Comparison of ENCODE assay signal across 8 cellular contexts in the genomic region with DNA sequence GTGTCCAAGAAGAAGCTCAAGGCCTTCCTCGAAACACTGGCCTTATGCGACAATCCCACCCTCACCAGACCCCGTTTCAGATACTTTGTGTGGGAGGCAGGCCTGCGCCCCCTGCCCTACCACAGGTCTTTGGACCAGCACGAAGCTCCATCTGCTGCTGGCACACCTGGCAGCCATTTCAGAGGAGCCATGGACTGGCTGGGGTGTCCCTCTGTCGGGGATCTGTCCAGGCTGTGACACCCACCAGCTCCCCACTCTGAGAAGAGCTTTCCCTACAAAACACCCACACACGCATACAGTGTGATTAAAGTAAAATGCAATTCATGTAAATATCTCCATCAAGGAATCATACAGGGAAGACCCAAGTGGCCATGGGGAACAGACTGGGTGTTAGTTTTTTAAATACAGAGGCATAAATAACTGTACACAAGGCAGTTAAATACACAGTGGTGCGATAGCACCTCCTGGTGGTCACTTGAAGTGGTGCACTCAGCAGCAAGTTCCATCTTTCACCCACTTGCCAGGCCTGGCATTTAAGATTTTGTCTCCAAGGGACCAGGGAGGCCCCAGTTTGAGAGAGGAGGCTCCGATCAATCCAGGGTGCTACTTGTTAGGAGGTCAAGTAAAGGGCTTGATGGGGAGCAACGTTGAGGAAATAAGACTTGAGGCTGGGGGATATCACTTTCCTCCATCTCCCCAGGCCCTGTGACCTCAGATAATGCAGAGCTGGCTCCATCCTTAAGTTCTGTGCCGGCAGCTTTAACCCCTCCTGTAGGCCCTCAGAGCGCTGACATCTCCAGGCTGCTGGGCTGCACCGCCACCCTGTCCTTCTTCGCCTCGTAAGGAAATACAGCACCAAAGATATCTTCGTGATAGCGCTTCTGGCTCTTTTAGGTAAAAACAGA. TPM values are rescaled to one million over a fixed set of nuclear protein-coding genes. Genes with fewer than 3 reads are reported as not detected.
DNase-seq lines count a peak whose midpoint lies in the region; ATAC-seq and TF ChIP-seq lines count a peak whose summit lies in the region.

No MANE protein-coding gene starts in this region.

- H3K9ac ChIP-seq in neuronal stem cell (ENCODE audit: low read depth, low read length, poor library complexity), result no peak overlapping the region

- no CpG with 5 or more reads among the region's 17 CpGs for WGBS in neuronal stem cell (ENCODE audit: extremely low coverage in 2 of 2, insufficient read length in 2 of 2, insufficient replicate concordance in 1 of 2), 2 donors
- WGBS in upper lobe of left lung, 2 donors, result 75 to 82% methylated on average over 14 to 17 of the region's 17 CpGs

- H3K4me1 ChIP-seq in neuronal stem cell (ENCODE audit: control insufficient read depth in 2 of 2, insufficient read depth in 1 of 2, low read depth in 1 of 2, low read length in 2 of 2) (peaks cover 0 to 1% of the 10 kb centered on the region in 2 donors), upper lobe of left lung (no peaks in the 10 kb centered on the region)

- no peak overlapping the region for H3K4ac ChIP-seq in neuronal stem cell (ENCODE audit: low read length)

- H3K27ac ChIP-seq in neuronal stem cell (replicated peaks; ENCODE audit: low read length) (no peak overlapping the region), upper lobe of left lung (no peak overlapping the region)

- H4K8ac ChIP-seq in neuronal stem cell (ENCODE audit: low read depth, low read length), result peak overlapping the region; percentile 83

- DNase-seq in NCI-H2196 (lab: John Stamatoyannopoulos, UW; ENCODE audit: unreplicated experiment), result peak; percentile 17
- no peak for DNase-seq in NCI-H2196 treated with DMSO at 0.1 percent for 48 hours (lab: John Stamatoyannopoulos, UW; ENCODE audit: unreplicated experiment)
- DNase-seq in NCI-H1092 (lab: John Stamatoyannopoulos, UW), result peak; percentile 5
- DNase-seq in activated CD8-positive, alpha-beta memory T cell treated with anti-CD3 and anti-CD28 coated beads for 24 hours, result peak; percentile 75
- DNase-seq in erythroblast (lab: John Stamatoyannopoulos, UW), result peak; percentile 66 to 81
- peak; percentile 54 for DNase-seq in neuronal stem cell (ENCODE audit: low spot score)
- peak in 1 of 2 donors; percentile 48 for DNase-seq in upper lobe of left lung

- no peak overlapping the region for H2BK5ac ChIP-seq in neuronal stem cell (ENCODE audit: low read length)

- H2BK12ac ChIP-seq in neuronal stem cell (ENCODE audit: low read length), result no peak overlapping the region

- H3K36me3 ChIP-seq in neuronal stem cell (replicated peaks in 1 of 2; ENCODE audit: control insufficient read depth in 2 of 2, insufficient read depth in 2 of 2, low read length in 2 of 2) (no peaks in the 10 kb centered on the region), upper lobe of left lung (no peaks in the 10 kb centered on the region)

- no peak overlapping the region for H4K91ac ChIP-seq in neuronal stem cell (ENCODE audit: low read depth, low read length, poor library complexity)

- no peak overlapping the region for H2BK120ac ChIP-seq in neuronal stem cell (ENCODE audit: low read depth, low read length)

- peak overlapping the region; percentile 44 for H3K14ac ChIP-seq in neuronal stem cell (ENCODE audit: low read length)

- TF ChIP-seq CTCF in upper lobe of left lung (IDR thresholded peaks at IDR 0.05), result peak; percentile 75 to 88 (median 84)

- H2AK5ac ChIP-seq in neuronal stem cell (ENCODE audit: low read depth, low read length), result no peak overlapping the region

- no peak overlapping the region for H3K18ac ChIP-seq in neuronal stem cell (ENCODE audit: low read length)

- no peaks in the 10 kb centered on the region for H3K27me3 ChIP-seq in neuronal stem cell (ENCODE audit: control insufficient read depth in 3 of 3, insufficient read depth in 3 of 3, low read depth in 1 of 3, low read length in 3 of 3)
- no peaks in the 10 kb centered on the region for H3K27me3 ChIP-seq in upper lobe of left lung

- no peak overlapping the region for H2BK15ac ChIP-seq in neuronal stem cell (ENCODE audit: low read length)

- ATAC-seq in upper lobe of left lung (ENCODE audit: low FRiP score in 2 of 2) (peak in 1 of 2 donors; percentile 56), HG02885 (IDR thresholded peaks at IDR 0.05; ENCODE audit: poor library complexity, unreplicated experiment) (no peak)

- TF ChIP-seq EP300 in upper lobe of left lung (IDR thresholded peaks at IDR 0.05), result no peak

- TF ChIP-seq POLR2A in erythroblast (IDR thresholded peaks at IDR 0.05; ENCODE audit: low read length) (no peak), upper lobe of left lung (IDR thresholded peaks at IDR 0.05) (no peak)

- no peak overlapping the region for H2AFZ ChIP-seq in neuronal stem cell (ENCODE audit: low read length)

- no peak overlapping the region for H3K4me3 ChIP-seq in neuronal stem cell (ENCODE audit: low read length in 2 of 2)
- no peak overlapping the region for H3K4me3 ChIP-seq in upper lobe of left lung

- H3K9me3 ChIP-seq in neuronal stem cell (replicated peaks in 1 of 2; ENCODE audit: control insufficient read depth in 2 of 2, insufficient read depth in 1 of 2, low read depth in 1 of 2, low read length in 2 of 2), result no peaks in the 10 kb centered on the region
- H3K9me3 ChIP-seq in upper lobe of left lung, result no peaks in the 10 kb centered on the region

- H3K4me2 ChIP-seq in neuronal stem cell (ENCODE audit: insufficient read depth, low read length, poor library complexity, severe bottlenecking), result no peak overlapping the region

- no peak overlapping the region for H3K23ac ChIP-seq in neuronal stem cell (ENCODE audit: low read depth, low read length, poor library complexity)

- no peaks in the 10 kb centered on the region for H3K79me1 ChIP-seq in neuronal stem cell (ENCODE audit: low read depth, low read length)

RNA-seq across cellular contexts. Expression of gene NOS2, which starts 43.6 kb away (rescaled TPM):
- 2.5 TPM for polyA plus RNA-seq in neuronal stem cell (2013, experiment 1 of 2)
- polyA plus RNA-seq in neuronal stem cell (2013, experiment 2 of 2), result 2.5 TPM
- 1 to 10 TPM in 2 of 6 donors, under 1 TPM in 3, not detected in 1; 0.29 to 1.7 (median 0.78) TPM for total RNA-seq in upper lobe of left lung
